ENCODE assay signal across 24 cellular contexts in genomic region chr18:37783771-37784170, GRCh38.
A peak's percentile ranks its signal among the peaks of the same experiment; 100 is the strongest.
DNase-seq lines count a peak whose midpoint lies in the region; TF ChIP-seq lines count a peak whose summit lies in the region.
"Had no signal": no experiment of that assay in that cellular context is flagged by ENCODE, and none has a peak within 500 bp of the region (broad histone marks: within the 10 kb centered on the region; RNA-seq: fewer than 3 reads in every experiment).

No MANE protein-coding gene starts in this region.

- peak overlapping the region; percentile 8 for H3K27ac ChIP-seq in caudate nucleus (ENCODE audit: low read depth, low read length)
- H3K27ac ChIP-seq: gastroesophageal sphincter, hepatocyte, neutrophil had no signal

- DNase-seq in NCI-H2107 treated with DMSO at 0.1 percent for 48 hours (lab: John Stamatoyannopoulos, UW; ENCODE audit: unreplicated experiment) = peak; percentile 53
- DNase-seq in NCI-H2107 (lab: John Stamatoyannopoulos, UW) = no peak
- peak in 7 of 61 donors; percentile 1 to 64 (median 5) for DNase-seq in caudate nucleus (lab: John Stamatoyannopoulos, UW)
- DNase-seq in midbrain (lab: John Stamatoyannopoulos, UW) = peak; percentile 9
- no peak for DNase-seq in effector CD4-positive, alpha-beta T cell
- no peak for DNase-seq in erythroblast (lab: John Stamatoyannopoulos, UW)
- DNase-seq in HCEC 1CT = no peak
- no peak for DNase-seq in Kasumi-1 (lab: John Stamatoyannopoulos, UW)
- DNase-seq: activated CD4-positive, alpha-beta T cell treated with anti-CD3 and anti-CD28 coated beads, Interleukin-2, amount 50 U/mL, for 48 hours; activated naive CD4-positive, alpha-beta T cell; activated naive CD8-positive, alpha-beta T cell treated with anti-CD3 and anti-CD28 coated beads, Interleukin-2, amount 50 U/mL, for 24 hours; Caco-2; central memory CD4-positive, alpha-beta T cell; DND-41; left cardiac atrium; NCI-H146; NCI-H2227 treated with DMSO at 0.1 percent for 48 hours; NCI-H69; SHP77 treated with DMSO at 0.1 percent for 48 hours; stimulated activated CD4-positive, alpha-beta T cell treated with anti-CD3 and anti-CD28 coated beads, Interleukin-4, amount 100 ng/mL, for 24 hours; T-helper 2 cell had no signal

- TF ChIP-seq POLR2A in erythroblast (IDR thresholded peaks at IDR 0.05; ENCODE audit: low read length) = no peak

Comparison
In these comparisons a context has a peak if more than half of its experiments do, and no peak if none do; other contexts are left out.
1. DNase-seq: peak in NCI-H2107 treated with DMSO at 0.1 percent for 48 hours (single experiment) and midbrain (single experiment); none in NCI-H2107 (single experiment), effector CD4-positive, alpha-beta T cell (single experiment), erythroblast (0 of 2), HCEC 1CT (single experiment) and Kasumi-1 (0 of 2).